Comparison of ENCODE assay signal across 7 cellular contexts in the genomic region with DNA sequence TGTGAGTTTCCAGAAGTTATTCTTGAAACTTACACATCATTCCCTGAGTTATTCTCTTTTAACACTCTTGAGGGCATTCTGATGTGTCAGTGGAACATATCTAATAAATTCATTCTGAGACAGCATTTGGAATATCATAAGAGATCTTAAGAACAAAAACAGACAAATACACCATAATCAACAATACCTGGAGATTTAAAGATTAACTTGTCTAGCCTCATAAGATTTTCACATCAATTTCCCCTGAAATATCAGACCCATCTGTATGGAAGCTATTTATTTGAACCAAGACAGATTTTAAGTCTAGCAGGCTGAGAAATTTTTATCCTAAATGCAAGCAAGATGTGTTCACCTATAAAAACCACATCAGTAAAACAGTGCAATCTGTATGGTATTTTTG.
"Had no signal": no experiment of that assay in that cellular context is flagged by ENCODE, and none has a peak within 500 bp of the region (broad histone marks: within the 10 kb centered on the region; RNA-seq: fewer than 3 reads in every experiment).

No MANE protein-coding gene starts in this region.

- H3K4me3 ChIP-seq: K562 had no signal

- H3K9ac ChIP-seq: KMS-11 had no signal

- DNase-seq: IMR-90, KBM-7, KG1 had no signal

- H3K27ac ChIP-seq: HL-60, KMS-11 had no signal

- H3K4me2 ChIP-seq: KMS-11 had no signal

- ATAC-seq: HepG2, K562 had no signal
